Comparison of ENCODE assay signal across 1 cellular context in genomic region chr11:12182650-12183511, GRCh38.
TF ChIP-seq lines count a peak whose summit lies in the region.

No MANE protein-coding gene starts in this region.

TF ChIP-seq in K562, 482 proteins besides CTCF, POLR2A, EP300 and RAD21 (continued from another document and continues in another):
- TF ChIP-seq MNT (conservative IDR thresholded peaks at IDR 0.05) (peak in 1 of 2 experiments; percentile 22; a peak in 1 of 4 replicates), MEF2A (IDR thresholded peaks at IDR 0.05; ENCODE audit: control insufficient read depth, low read depth, low read length) (no peak), CEBPB (tag; IDR thresholded peaks at IDR 0.05) (peak; percentile 82), ATF6 (CRISPR knock-in tag; IDR thresholded peaks at IDR 0.05) (no peak), C11orf30 (IDR thresholded peaks at IDR 0.05; ENCODE audit: low read depth) (peak; percentile 20; the same call in 1 of the 2 replicates), ZNF175 (CRISPR knock-in tag; IDR thresholded peaks at IDR 0.05; ENCODE audit: low read depth) (no peak), ELF2 (CRISPR knock-in tag; IDR thresholded peaks at IDR 0.05) (no peak), ZNF280A (IDR thresholded peaks at IDR 0.05; ENCODE audit: low read depth, partially characterized antibody) (no peak), ZNF174 (CRISPR knock-in tag; IDR thresholded peaks at IDR 0.05) (no peak), RHOXF2B (CRISPR knock-in tag; conservative IDR thresholded peaks at IDR 0.05) (no peak), ZNF318 (IDR thresholded peaks at IDR 0.05; ENCODE audit: borderline replicate concordance in 1 of 2, low read depth in 1 of 2) (peak in 1 of 2 experiments; percentile 60; a peak in 1 of 4 replicates), CTBP1 (IDR thresholded peaks at IDR 0.05; ENCODE audit: borderline replicate concordance) (peak; percentile 92), PHF8 (IDR thresholded peaks at IDR 0.05; ENCODE audit: borderline replicate concordance, low read length) (no peak; the same call in 1 of the 2 replicates), RCOR1 (IDR thresholded peaks at IDR 0.05; ENCODE audit: borderline replicate concordance in 1 of 2, low read depth in 2 of 2, low read length in 2 of 2) (peak; percentile 51 to 74), NFE2L1 (tag; IDR thresholded peaks at IDR 0.05; ENCODE audit: borderline replicate concordance, low read depth) (no peak), MAX (CRISPR knock-in tag; IDR thresholded peaks at IDR 0.05) (peak; percentile 23; the same call in 1 of the 2 replicates), HDAC3 (IDR thresholded peaks at IDR 0.05; ENCODE audit: borderline replicate concordance, partially characterized antibody) (peak; percentile 34), E2F5 (CRISPR knock-in tag; IDR thresholded peaks at IDR 0.05) (no peak), ZC3H8 (IDR thresholded peaks at IDR 0.05) (no peak), ILK (tag; IDR thresholded peaks at IDR 0.05; ENCODE audit: borderline replicate concordance, low read depth) (no peak), MYC (IDR thresholded peaks at IDR 0.05; ENCODE audit: low read depth, low read length) (peak; percentile 13; the same call in 1 of the 2 replicates), MYC (CRISPR knock-in tag; IDR thresholded peaks at IDR 0.05; ENCODE audit: borderline replicate concordance, low read depth) (no peak), SMARCA5 (IDR thresholded peaks at IDR 0.05) (no peak), U2AF2 (optimal IDR thresholded peaks at IDR 0.05; ENCODE audit: low read depth, low read length) (no peak), E2F3 (CRISPR knock-in tag; IDR thresholded peaks at IDR 0.05) (no peak), RFX5 (IDR thresholded peaks at IDR 0.05; ENCODE audit: low read depth, low read length) (no peak), CHD1 (IDR thresholded peaks at IDR 0.05; ENCODE audit: low read length) (no peak), TAL1 (IDR thresholded peaks at IDR 0.05) (peak; percentile 66), STAT6 (CRISPR knock-in tag; IDR thresholded peaks at IDR 0.05) (no peak), SOX6 (IDR thresholded peaks at IDR 0.05) (peak; percentile 97), ARID1B (IDR thresholded peaks at IDR 0.05) (peak; percentile 87), MTA2 (IDR thresholded peaks at IDR 0.05; ENCODE audit: low read depth) (peak; percentile 57; the same call in 1 of the 2 replicates), NFXL1 (CRISPR knock-in tag; IDR thresholded peaks at IDR 0.05) (no peak), TAF9B (IDR thresholded peaks at IDR 0.05; ENCODE audit: partially characterized antibody) (peak; percentile 65), RBM34 (IDR thresholded peaks at IDR 0.05; ENCODE audit: borderline replicate concordance, insufficient read depth, low read length) (no peak), PKNOX1 (IDR thresholded peaks at IDR 0.05) (peak; percentile 97), MLLT1 (IDR thresholded peaks at IDR 0.05) (peak in 1 of 2 experiments; percentile 74; a peak in 1 of 4 replicates), ZBTB7A (IDR thresholded peaks at IDR 0.05; ENCODE audit: borderline replicate concordance, control insufficient read depth, low read depth, low read length) (peak; percentile 40; the same call in 1 of the 2 replicates), DACH1 (IDR thresholded peaks at IDR 0.05; ENCODE audit: partially characterized antibody) (peak; percentile 91), ZNF311 (CRISPR knock-in tag; IDR thresholded peaks at IDR 0.05) (no peak), ATF7 (IDR thresholded peaks at IDR 0.05) (peak; percentile 89), ZNF184 (CRISPR knock-in tag; IDR thresholded peaks at IDR 0.05) (no peak), MCM3 (IDR thresholded peaks at IDR 0.05) (no peak), ZFX (CRISPR knock-in tag; IDR thresholded peaks at IDR 0.05) (peak; percentile 61), BCOR (IDR thresholded peaks at IDR 0.05) (peak; percentile 28; the same call in 1 of the 2 replicates), ZNF197 (CRISPR knock-in tag; IDR thresholded peaks at IDR 0.05; ENCODE audit: low read depth) (no peak), HDAC1 (IDR thresholded peaks at IDR 0.05) (no peak; a peak in 1 of 4 replicates), CBFB (CRISPR knock-in tag; IDR thresholded peaks at IDR 0.05) (no peak)
